In genomic region chr4:150343796-150344195, GRCh38 we compare ENCODE assay signal across 21 cellular contexts.
"Had no signal": no experiment of that assay in that cellular context is flagged by ENCODE, and none has a peak within 500 bp of the region (broad histone marks: within the 10 kb centered on the region; RNA-seq: fewer than 3 reads in every experiment).

No MANE protein-coding gene starts in this region.

- H3K4me1 ChIP-seq: left lung had no signal

- DNase-seq: cortex of kidney; dorsolateral prefrontal cortex; effector CD8-positive, alpha-beta T cell; foreskin melanocyte; head of caudate nucleus; hypothalamus; left lung; mesenchymal stem cell; naive thymus-derived CD4-positive, alpha-beta T cell; nephron progenitor cell; psoas muscle; retina; small intestine; stimulated activated CD4-positive, alpha-beta T cell treated with anti-CD3 and anti-CD28 coated beads, Interleukin-12 subunit alpha, Interleukin-12 subunit beta, amount 100 ng/mL, for 4 hours; stimulated activated naive CD4-positive, alpha-beta T cell; stomach; substantia nigra; transverse colon had no signal

- H3K9me3 Mint-ChIP-seq: nephron progenitor cell had no signal

- H3K27me3 ChIP-seq: dorsolateral prefrontal cortex, left lung, neutrophil, stomach, transverse colon had no signal

- H3K27ac ChIP-seq: dorsolateral prefrontal cortex, left lung, neutrophil, psoas muscle, stomach, thoracic aorta had no signal

- ATAC-seq: left lung; naive thymus-derived CD4-positive, alpha-beta T cell had no signal

- H3K4me3 ChIP-seq: dorsolateral prefrontal cortex, left lung, lung, psoas muscle, stomach, thoracic aorta, transverse colon had no signal

- H3K4me3 Mint-ChIP-seq: naive thymus-derived CD4-positive, alpha-beta T cell; nephron progenitor cell had no signal

- H3K27me3 Mint-ChIP-seq: naive thymus-derived CD4-positive, alpha-beta T cell had no signal

- H3K27ac Mint-ChIP-seq: nephron progenitor cell had no signal

- H3K9me3 ChIP-seq: left lung, neutrophil, psoas muscle, stomach, thoracic aorta, transverse colon had no signal

- H3K36me3 ChIP-seq: left lung, neutrophil, thoracic aorta, transverse colon had no signal
